ENCODE assay signal across 1 cellular context in the genomic region with DNA sequence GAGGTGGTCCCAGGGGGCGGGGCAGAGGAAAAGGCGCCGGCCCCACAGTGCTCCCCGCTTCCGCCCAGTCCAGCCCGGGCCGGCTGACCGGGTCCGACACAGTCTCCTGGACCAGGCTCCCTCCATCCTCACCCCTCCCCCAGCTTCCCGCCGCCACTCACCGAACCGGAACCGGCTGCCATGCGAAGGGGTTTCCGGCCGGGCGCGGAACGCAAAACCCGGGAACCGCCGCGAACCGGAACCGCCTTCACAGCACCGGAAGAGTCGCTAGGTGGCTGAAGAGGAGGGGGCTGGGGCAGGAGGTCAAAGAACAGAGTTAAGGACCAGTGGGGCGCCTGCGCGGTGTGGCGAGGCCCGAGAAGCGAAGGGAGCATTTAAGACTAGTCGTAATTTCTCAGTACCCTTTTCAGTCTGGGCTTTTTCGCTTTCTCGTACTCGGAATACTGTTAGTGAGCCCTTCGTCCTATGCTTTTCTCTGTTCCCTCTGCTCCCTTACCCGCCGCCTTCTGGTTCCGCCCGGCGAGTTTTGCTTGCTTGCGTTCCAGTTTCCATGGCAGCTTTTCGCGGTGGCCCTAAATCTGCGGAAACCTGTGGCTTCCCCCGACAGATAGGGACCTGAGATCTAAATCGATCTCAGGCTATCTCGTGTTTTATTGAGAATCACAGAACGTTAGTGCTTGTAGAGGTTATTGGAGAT.
TF ChIP-seq lines count a peak whose summit lies in the region.

TSS of gene SENP1 (minus strand) at position 213 of the 697 bp plus-strand sequence. CDS start 4,607 bp downstream, outside the sequence.

TF ChIP-seq in HepG2, 621 proteins besides CTCF, POLR2A, EP300 and RAD21 (continued from another document and continues in another):
- no peak for TF ChIP-seq HNF1A (IDR thresholded peaks at IDR 0.05; ENCODE audit: low read depth)
- peak; percentile 36; the same call in 1 of the 2 replicates for TF ChIP-seq HNF1A (CRISPR knock-in tag; IDR thresholded peaks at IDR 0.05; ENCODE audit: borderline replicate concordance)
- peak; percentile 98 for TF ChIP-seq KAT8 (CRISPR knock-in tag; IDR thresholded peaks at IDR 0.05)
- no peak; the same call in 2 of the 3 replicates for TF ChIP-seq MXI1 (IDR thresholded peaks at IDR 0.05; ENCODE audit: borderline replicate concordance, low read depth, low read length)
- TF ChIP-seq CBX5 (CRISPR knock-in tag; IDR thresholded peaks at IDR 0.05; ENCODE audit: borderline replicate concordance), result peak; percentile 16; the same call in 1 of the 2 replicates
- TF ChIP-seq ERF (CRISPR knock-in tag; IDR thresholded peaks at IDR 0.05), result peak; percentile 36; the same call in 1 of the 2 replicates
- peak in 1 of 2 experiments; percentile 43; a peak in 1 of 4 replicates for TF ChIP-seq ATF4 (CRISPR knock-in tag; IDR thresholded peaks at IDR 0.05)
- peak; percentile 50 for TF ChIP-seq TEAD3 (CRISPR knock-in tag; optimal IDR thresholded peaks at IDR 0.05; ENCODE audit: borderline replicate concordance)
- TF ChIP-seq ZNF354B (CRISPR knock-in tag; IDR thresholded peaks at IDR 0.05), result peak; percentile 25; the same call in 1 of the 2 replicates
- TF ChIP-seq ZMAT3 (CRISPR knock-in tag; conservative IDR thresholded peaks at IDR 0.05), result peak; percentile 37; the same call in 1 of the 2 replicates
- peak; percentile 87 for TF ChIP-seq HIVEP1 (CRISPR knock-in tag; IDR thresholded peaks at IDR 0.05)
- TF ChIP-seq MTF2 (CRISPR knock-in tag; IDR thresholded peaks at IDR 0.05; ENCODE audit: borderline replicate concordance), result peak; percentile 74; the same call in 1 of the 2 replicates
- TF ChIP-seq MAFK (conservative IDR thresholded peaks at IDR 0.05 in 1 of 2, IDR thresholded peaks at IDR 0.05 in 1 of 2; ENCODE audit: low read length in 2 of 2), result no peak
- TF ChIP-seq CREB3 (CRISPR knock-in tag; IDR thresholded peaks at IDR 0.05), result 0 out of 2 replicates have a peak, but pooled peaks have one; percentile 39
- TF ChIP-seq, protein P1, sequence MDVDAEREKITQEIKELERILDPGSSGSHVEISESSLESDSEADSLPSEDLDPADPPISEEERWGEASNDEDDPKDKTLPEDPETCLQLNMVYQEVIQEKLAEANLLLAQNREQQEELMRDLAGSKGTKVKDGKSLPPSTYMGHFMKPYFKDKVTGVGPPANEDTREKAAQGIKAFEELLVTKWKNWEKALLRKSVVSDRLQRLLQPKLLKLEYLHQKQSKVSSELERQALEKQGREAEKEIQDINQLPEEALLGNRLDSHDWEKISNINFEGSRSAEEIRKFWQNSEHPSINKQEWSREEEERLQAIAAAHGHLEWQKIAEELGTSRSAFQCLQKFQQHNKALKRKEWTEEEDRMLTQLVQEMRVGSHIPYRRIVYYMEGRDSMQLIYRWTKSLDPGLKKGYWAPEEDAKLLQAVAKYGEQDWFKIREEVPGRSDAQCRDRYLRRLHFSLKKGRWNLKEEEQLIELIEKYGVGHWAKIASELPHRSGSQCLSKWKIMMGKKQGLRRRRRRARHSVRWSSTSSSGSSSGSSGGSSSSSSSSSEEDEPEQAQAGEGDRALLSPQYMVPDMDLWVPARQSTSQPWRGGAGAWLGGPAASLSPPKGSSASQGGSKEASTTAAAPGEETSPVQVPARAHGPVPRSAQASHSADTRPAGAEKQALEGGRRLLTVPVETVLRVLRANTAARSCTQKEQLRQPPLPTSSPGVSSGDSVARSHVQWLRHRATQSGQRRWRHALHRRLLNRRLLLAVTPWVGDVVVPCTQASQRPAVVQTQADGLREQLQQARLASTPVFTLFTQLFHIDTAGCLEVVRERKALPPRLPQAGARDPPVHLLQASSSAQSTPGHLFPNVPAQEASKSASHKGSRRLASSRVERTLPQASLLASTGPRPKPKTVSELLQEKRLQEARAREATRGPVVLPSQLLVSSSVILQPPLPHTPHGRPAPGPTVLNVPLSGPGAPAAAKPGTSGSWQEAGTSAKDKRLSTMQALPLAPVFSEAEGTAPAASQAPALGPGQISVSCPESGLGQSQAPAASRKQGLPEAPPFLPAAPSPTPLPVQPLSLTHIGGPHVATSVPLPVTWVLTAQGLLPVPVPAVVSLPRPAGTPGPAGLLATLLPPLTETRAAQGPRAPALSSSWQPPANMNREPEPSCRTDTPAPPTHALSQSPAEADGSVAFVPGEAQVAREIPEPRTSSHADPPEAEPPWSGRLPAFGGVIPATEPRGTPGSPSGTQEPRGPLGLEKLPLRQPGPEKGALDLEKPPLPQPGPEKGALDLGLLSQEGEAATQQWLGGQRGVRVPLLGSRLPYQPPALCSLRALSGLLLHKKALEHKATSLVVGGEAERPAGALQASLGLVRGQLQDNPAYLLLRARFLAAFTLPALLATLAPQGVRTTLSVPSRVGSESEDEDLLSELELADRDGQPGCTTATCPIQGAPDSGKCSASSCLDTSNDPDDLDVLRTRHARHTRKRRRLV (CRISPR knock-in tag; IDR thresholded peaks at IDR 0.05), result peak; percentile 30; the same call in 1 of the 2 replicates
- TF ChIP-seq ZNF333 (CRISPR knock-in tag; IDR thresholded peaks at IDR 0.05; ENCODE audit: borderline replicate concordance), result no peak; the same call in 1 of the 2 replicates
- TF ChIP-seq NFRKB (IDR thresholded peaks at IDR 0.05), result no peak
- TF ChIP-seq ZNF496 (CRISPR knock-in tag; IDR thresholded peaks at IDR 0.05; ENCODE audit: insufficient replicate concordance), result no peak
- TF ChIP-seq, protein P2, sequence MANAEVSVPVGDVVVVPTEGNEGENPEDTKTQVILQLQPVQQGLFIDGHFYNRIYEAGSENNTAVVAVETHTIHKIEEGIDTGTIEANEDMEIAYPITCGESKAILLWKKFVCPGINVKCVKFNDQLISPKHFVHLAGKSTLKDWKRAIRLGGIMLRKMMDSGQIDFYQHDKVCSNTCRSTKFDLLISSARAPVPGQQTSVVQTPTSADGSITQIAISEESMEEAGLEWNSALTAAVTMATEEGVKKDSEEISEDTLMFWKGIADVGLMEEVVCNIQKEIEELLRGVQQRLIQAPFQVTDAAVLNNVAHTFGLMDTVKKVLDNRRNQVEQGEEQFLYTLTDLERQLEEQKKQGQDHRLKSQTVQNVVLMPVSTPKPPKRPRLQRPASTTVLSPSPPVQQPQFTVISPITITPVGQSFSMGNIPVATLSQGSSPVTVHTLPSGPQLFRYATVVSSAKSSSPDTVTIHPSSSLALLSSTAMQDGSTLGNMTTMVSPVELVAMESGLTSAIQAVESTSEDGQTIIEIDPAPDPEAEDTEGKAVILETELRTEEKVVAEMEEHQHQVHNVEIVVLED (CRISPR knock-in tag; IDR thresholded peaks at IDR 0.05; ENCODE audit: borderline replicate concordance), result peak; percentile 63; the same call in 1 of the 2 replicates
- TF ChIP-seq SIN3B (IDR thresholded peaks at IDR 0.05; ENCODE audit: low read length), result peak; percentile 87
- TF ChIP-seq SMAD3 (CRISPR knock-in tag; IDR thresholded peaks at IDR 0.05), result peak; percentile 37; the same call in 1 of the 2 replicates
- TF ChIP-seq HHEX (CRISPR knock-in tag; IDR thresholded peaks at IDR 0.05), result no peak
- peak; percentile 86 for TF ChIP-seq ZSCAN21 (CRISPR knock-in tag; IDR thresholded peaks at IDR 0.05; ENCODE audit: borderline replicate concordance)
- TF ChIP-seq KLF9 (CRISPR knock-in tag; IDR thresholded peaks at IDR 0.05; ENCODE audit: low read depth), result no peak
- peak; percentile 99 for TF ChIP-seq GABPB1 (CRISPR knock-in tag; IDR thresholded peaks at IDR 0.05)
- TF ChIP-seq HNRNPLL (IDR thresholded peaks at IDR 0.05; ENCODE audit: low read depth, low read length, poor library complexity, severe bottlenecking), result peak; percentile 70
- peak; percentile 86 for TF ChIP-seq BRD4 (CRISPR knock-in tag; IDR thresholded peaks at IDR 0.05)
- TF ChIP-seq, protein P3, sequence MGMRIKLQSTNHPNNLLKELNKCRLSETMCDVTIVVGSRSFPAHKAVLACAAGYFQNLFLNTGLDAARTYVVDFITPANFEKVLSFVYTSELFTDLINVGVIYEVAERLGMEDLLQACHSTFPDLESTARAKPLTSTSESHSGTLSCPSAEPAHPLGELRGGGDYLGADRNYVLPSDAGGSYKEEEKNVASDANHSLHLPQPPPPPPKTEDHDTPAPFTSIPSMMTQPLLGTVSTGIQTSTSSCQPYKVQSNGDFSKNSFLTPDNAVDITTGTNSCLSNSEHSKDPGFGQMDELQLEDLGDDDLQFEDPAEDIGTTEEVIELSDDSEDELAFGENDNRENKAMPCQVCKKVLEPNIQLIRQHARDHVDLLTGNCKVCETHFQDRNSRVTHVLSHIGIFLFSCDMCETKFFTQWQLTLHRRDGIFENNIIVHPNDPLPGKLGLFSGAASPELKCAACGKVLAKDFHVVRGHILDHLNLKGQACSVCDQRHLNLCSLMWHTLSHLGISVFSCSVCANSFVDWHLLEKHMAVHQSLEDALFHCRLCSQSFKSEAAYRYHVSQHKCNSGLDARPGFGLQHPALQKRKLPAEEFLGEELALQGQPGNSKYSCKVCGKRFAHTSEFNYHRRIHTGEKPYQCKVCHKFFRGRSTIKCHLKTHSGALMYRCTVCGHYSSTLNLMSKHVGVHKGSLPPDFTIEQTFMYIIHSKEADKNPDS (CRISPR knock-in tag; IDR thresholded peaks at IDR 0.05), result peak; percentile 73
- 0 out of 2 replicates have a peak, but pooled peaks have one; percentile 37 for TF ChIP-seq DRAP1 (CRISPR knock-in tag; IDR thresholded peaks at IDR 0.05)
- TF ChIP-seq, protein P4, sequence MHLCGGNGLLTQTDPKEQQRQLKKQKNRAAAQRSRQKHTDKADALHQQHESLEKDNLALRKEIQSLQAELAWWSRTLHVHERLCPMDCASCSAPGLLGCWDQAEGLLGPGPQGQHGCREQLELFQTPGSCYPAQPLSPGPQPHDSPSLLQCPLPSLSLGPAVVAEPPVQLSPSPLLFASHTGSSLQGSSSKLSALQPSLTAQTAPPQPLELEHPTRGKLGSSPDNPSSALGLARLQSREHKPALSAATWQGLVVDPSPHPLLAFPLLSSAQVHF (CRISPR knock-in tag; IDR thresholded peaks at IDR 0.05), result 0 out of 2 replicates have a peak, but pooled peaks have one; percentile 71
- peak; percentile 26; the same call in 1 of the 2 replicates for TF ChIP-seq ZNF280D (CRISPR knock-in tag; IDR thresholded peaks at IDR 0.05)
- 0 out of 2 replicates have a peak, but pooled peaks have one; percentile 28 for TF ChIP-seq SP5 (CRISPR knock-in tag; IDR thresholded peaks at IDR 0.05; ENCODE audit: borderline replicate concordance, low read depth)
- no peak for TF ChIP-seq TBL1XR1 (IDR thresholded peaks at IDR 0.05; ENCODE audit: borderline replicate concordance, low read length, partially characterized antibody)
- peak; percentile 91; the same call in 1 of the 2 replicates for TF ChIP-seq ATF7-NPFF (CRISPR knock-in tag; IDR thresholded peaks at IDR 0.05; ENCODE audit: low read depth)
